18 cellular contexts compared by ENCODE assay signal in the genomic region with DNA sequence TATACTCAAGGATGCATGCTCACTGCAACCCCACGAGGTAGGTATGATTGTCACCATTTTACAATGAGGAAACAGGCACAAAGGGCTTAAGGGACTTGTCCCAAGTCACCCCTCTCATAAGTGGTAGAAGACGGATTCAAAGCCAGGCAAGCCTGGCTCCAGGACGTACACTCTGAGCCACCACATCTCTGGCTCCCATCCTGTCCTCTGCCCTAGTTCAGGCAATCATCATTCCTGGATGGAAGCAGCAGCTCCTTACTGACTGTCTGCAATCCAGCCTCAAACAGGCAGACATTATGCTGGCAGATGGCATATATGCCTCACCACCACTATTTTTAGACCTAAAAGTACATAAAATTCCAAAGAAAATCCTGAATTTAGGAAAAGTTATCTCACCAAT.
"Had no signal": no experiment of that assay in that cellular context is flagged by ENCODE, and none has a peak within 500 bp of the region (broad histone marks: within the 10 kb centered on the region; RNA-seq: fewer than 3 reads in every experiment).

No MANE protein-coding gene starts in this region.

- H3K9me3 ChIP-seq: body of pancreas, pancreas, thyroid gland, uterus had no signal

- H3K4me1 ChIP-seq: pancreas, thyroid gland, uterus had no signal

- H3K4me1 Mint-ChIP-seq: T-helper 17 cell had no signal

- H3K27ac Mint-ChIP-seq: activated CD8-positive, alpha-beta T cell treated with anti-CD3 and anti-CD28 coated beads, Interleukin-2, amount 10 ng/mL, durations not matched to agents 7 days and 5 days; activated naive CD8-positive, alpha-beta T cell; activated T-cell treated with anti-CD3 and anti-CD28 coated beads, Interleukin-2, amount 50 U/mL, for 72 hours; effector memory CD8-positive, alpha-beta T cell; mesothelial cell of epicardium; T-helper 17 cell had no signal

- H3K4me3 Mint-ChIP-seq: activated CD8-positive, alpha-beta T cell treated with anti-CD3 and anti-CD28 coated beads, Interleukin-2, amount 10 ng/mL, durations not matched to agents 7 days and 5 days; activated naive CD8-positive, alpha-beta T cell; activated T-cell treated with anti-CD3 and anti-CD28 coated beads, Interleukin-2, amount 50 U/mL, for 72 hours; effector memory CD8-positive, alpha-beta T cell; mesothelial cell of epicardium; neural crest cell; stimulated activated memory B cell treated with anti-CD40 and anti-IgM and Interleukin-4, amounts not matched to agents 10 μg/mL and 1 μg/mL and 100 μg/mL, for 72 hours; T-helper 17 cell had no signal

- H3K4me3 ChIP-seq: body of pancreas, pancreas, thyroid gland, uterus had no signal

- H3K27me3 Mint-ChIP-seq: activated naive CD8-positive, alpha-beta T cell; stimulated activated memory B cell treated with anti-CD40 and anti-IgM and Interleukin-4, amounts not matched to agents 10 μg/mL and 1 μg/mL and 100 μg/mL, for 72 hours had no signal

- H3K36me3 ChIP-seq: pancreas, thyroid gland, uterus had no signal

- H3K27me3 ChIP-seq: body of pancreas, pancreas, thyroid gland, uterus had no signal

- DNase-seq: activated CD4-positive, alpha-beta T cell treated with anti-CD3 and anti-CD28 coated beads for 48 hours; activated CD8-positive, alpha-beta memory T cell treated with anti-CD3 and anti-CD28 coated beads, Interleukin-2, amount 50 U/mL, for 48 hours; activated CD8-positive, alpha-beta T cell treated with anti-CD3 and anti-CD28 coated beads, Interleukin-2, amount 10 ng/mL, durations not matched to agents 7 days and 5 days; activated gamma-delta T cell treated with Interleukin-2 at 50 U/mL for 16 hours; activated T-cell treated with anti-CD3 and anti-CD28 coated beads, Interleukin-2, amount 50 U/mL, for 72 hours; body of pancreas; dermis blood vessel endothelial cell; effector memory CD8-positive, alpha-beta T cell; foreskin melanocyte; pancreas; stimulated activated CD4-positive, alpha-beta T cell treated with anti-CD3 and anti-CD28 coated beads, Interleukin-2, amount 100 ng/mL, for 48 hours; T-helper 17 cell; thyroid gland; uterus had no signal

- ATAC-seq: activated CD8-positive, alpha-beta T cell treated with anti-CD3 and anti-CD28 coated beads, Interleukin-2, amount 10 ng/mL, durations not matched to agents 7 days and 5 days; activated T-cell treated with anti-CD3 and anti-CD28 coated beads, Interleukin-2, amount 50 U/mL, for 72 hours; body of pancreas; effector memory CD8-positive, alpha-beta T cell; pancreas; stimulated activated memory B cell treated with anti-CD40 and anti-IgM and Interleukin-4, amounts not matched to agents 10 μg/mL and 1 μg/mL and 100 μg/mL, for 72 hours; T-helper 17 cell had no signal

- H3K9me3 Mint-ChIP-seq: activated T-cell treated with anti-CD3 and anti-CD28 coated beads, Interleukin-2, amount 50 U/mL, for 72 hours; effector memory CD8-positive, alpha-beta T cell; mesothelial cell of epicardium; neural crest cell; stimulated activated memory B cell treated with anti-CD40 and anti-IgM and Interleukin-4, amounts not matched to agents 10 μg/mL and 1 μg/mL and 100 μg/mL, for 72 hours had no signal

- H3K27ac ChIP-seq: body of pancreas, pancreas, thyroid gland, uterus had no signal
